ENCODE assay signal across 11 cellular contexts in genomic region chr20:34108616-34109174, GRCh38. TPM values are rescaled to one million over a fixed set of nuclear protein-coding genes. Genes with fewer than 3 reads are reported as not detected.
DNase-seq lines count a peak whose midpoint lies in the region; ATAC-seq and TF ChIP-seq lines count a peak whose summit lies in the region.
"Had no signal": no experiment of that assay in that cellular context is flagged by ENCODE, and none has a peak within 500 bp of the region (broad histone marks: within the 10 kb centered on the region; RNA-seq: fewer than 3 reads in every experiment).

No MANE protein-coding gene starts in this region.

- DNase-seq in activated T-cell treated with anti-CD3 and anti-CD28 coated beads, Interleukin-2, amount 50 U/mL, for 4 hours, result no peak
- DNase-seq in activated T-cell treated with anti-CD3 and anti-CD28 coated beads for 4 hours, result no peak
- DNase-seq in SK-N-MC (ENCODE audit: low read depth, low spot score), result no peak
- DNase-seq in endothelial cell (ENCODE audit: low spot score), result no peak
- no peak for DNase-seq in stimulated activated naive CD8-positive, alpha-beta T cell treated with anti-CD3 and anti-CD28 coated beads, Interleukin-15, Interleukin-2, amounts not matched to agents 100 U/mL and 50 U/mL, for 24 hours
- DNase-seq in GDM1 (lab: John Stamatoyannopoulos, UW), result no peak
- no peak for DNase-seq in activated CD4-positive, CD25-positive, alpha-beta regulatory T cell treated with anti-CD3 and anti-CD28 coated beads, Interleukin-2, amount 50 U/mL, for 72 hours
- DNase-seq: sigmoid colon, SW 1271, thyroid gland had no signal

- H3K36me3 Mint-ChIP-seq in activated T-cell treated with anti-CD3 and anti-CD28 coated beads, Interleukin-2, amount 50 U/mL, for 4 hours (ENCODE audit: insufficient read depth), result peaks cover 41% of the 10 kb centered on the region
- H3K36me3 Mint-ChIP-seq in endothelial cell (ENCODE audit: low read depth, unreplicated experiment), result peaks cover 33% of the 10 kb centered on the region

- peaks cover 74% of the 10 kb centered on the region for H3K36me3 ChIP-seq in SK-N-MC (ENCODE audit: insufficient read depth, low read length)

- H3K9me3 Mint-ChIP-seq in activated T-cell treated with anti-CD3 and anti-CD28 coated beads, Interleukin-2, amount 50 U/mL, for 4 hours, result no peaks in the 10 kb centered on the region
- no peaks in the 10 kb centered on the region for H3K9me3 Mint-ChIP-seq in endothelial cell (ENCODE audit: unreplicated experiment)

- H3K27ac ChIP-seq in SK-N-MC, result no peak overlapping the region
- H3K27ac ChIP-seq: sigmoid colon, thyroid gland had no signal

- H3K27me3 Mint-ChIP-seq in activated T-cell treated with anti-CD3 and anti-CD28 coated beads, Interleukin-2, amount 50 U/mL, for 4 hours (ENCODE audit: low read depth), result no peaks in the 10 kb centered on the region
- peaks cover 13% of the 10 kb centered on the region for H3K27me3 Mint-ChIP-seq in endothelial cell (ENCODE audit: unreplicated experiment)

- H3K4me1 Mint-ChIP-seq in activated T-cell treated with anti-CD3 and anti-CD28 coated beads, Interleukin-2, amount 50 U/mL, for 4 hours (ENCODE audit: low read depth), result peaks cover 66% of the 10 kb centered on the region
- H3K4me1 Mint-ChIP-seq in endothelial cell (ENCODE audit: unreplicated experiment), result peaks cover 55% of the 10 kb centered on the region

- peak overlapping the region; percentile 87 for H3K4me3 Mint-ChIP-seq in activated T-cell treated with anti-CD3 and anti-CD28 coated beads, Interleukin-2, amount 50 U/mL, for 4 hours
- peak overlapping the region; percentile 75 for H3K4me3 Mint-ChIP-seq in endothelial cell (ENCODE audit: unreplicated experiment)

- peak overlapping the region; percentile 17 for H3K4me3 ChIP-seq in SK-N-MC
- H3K4me3 ChIP-seq: sigmoid colon, thyroid gland had no signal

- H3K9me3 ChIP-seq in SK-N-MC (ENCODE audit: low read depth, low read length), result no peaks in the 10 kb centered on the region
- H3K9me3 ChIP-seq: sigmoid colon, thyroid gland had no signal

- no peak overlapping the region for H3K27ac Mint-ChIP-seq in endothelial cell (ENCODE audit: unreplicated experiment)

- peak overlapping the region; percentile 9 for H3K9ac ChIP-seq in SK-N-MC (ENCODE audit: insufficient read length)

- TF ChIP-seq CTCF in endothelial cell (IDR thresholded peaks at IDR 0.05; ENCODE audit: unreplicated experiment), result no peak

- ATAC-seq in activated T-cell treated with anti-CD3 and anti-CD28 coated beads, Interleukin-2, amount 50 U/mL, for 4 hours, result peak; percentile 24 to 26
- ATAC-seq in stimulated activated naive CD8-positive, alpha-beta T cell treated with anti-CD3 and anti-CD28 coated beads, Interleukin-15, Interleukin-2, amounts not matched to agents 100 U/mL and 50 U/mL, for 24 hours, result peak; percentile 40
- no peak for ATAC-seq in HG03432 (IDR thresholded peaks at IDR 0.05; ENCODE audit: unreplicated experiment)

RNA-seq across cellular contexts. Expression of gene EIF2S2, which starts 3.3 kb away (rescaled TPM):
- total RNA-seq in activated T-cell treated with anti-CD3 and anti-CD28 coated beads, Interleukin-2, amount 50 U/mL, for 4 hours, result 100 to 1,000 TPM; 128 to 132 (median 130) TPM
- total RNA-seq in endothelial cell (ENCODE audit: unreplicated experiment), result 107 TPM
